8 cellular contexts compared by ENCODE assay signal in the genomic region with DNA sequence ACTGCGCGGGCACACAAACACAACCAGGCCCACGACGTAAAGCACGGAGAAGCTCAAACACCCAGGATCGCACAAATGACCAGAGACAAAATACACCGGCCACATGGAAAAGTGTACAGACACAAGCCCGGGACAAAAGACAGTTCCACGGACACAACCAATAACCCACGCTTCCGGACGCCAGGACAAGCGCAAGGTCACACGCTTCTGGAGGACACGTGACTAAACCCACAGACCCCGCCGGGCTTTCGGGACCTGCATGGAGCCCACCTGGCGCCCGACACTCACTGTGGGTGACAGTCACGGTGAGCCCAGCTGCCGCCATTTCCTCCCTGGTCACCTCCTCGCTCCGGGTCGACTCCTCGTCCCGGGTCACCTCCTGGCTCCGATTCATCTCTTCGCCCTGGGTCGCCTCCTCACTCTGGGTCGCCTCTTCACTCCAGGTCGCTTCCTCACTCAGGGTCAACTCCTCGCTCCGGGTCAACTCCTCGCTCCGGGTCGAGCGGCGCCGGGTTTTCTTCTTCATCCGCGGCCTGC. TPM values are rescaled to one million over a fixed set of nuclear protein-coding genes. Genes with fewer than 3 reads are reported as not detected.
DNase-seq lines count a peak whose midpoint lies in the region; ATAC-seq and TF ChIP-seq lines count a peak whose summit lies in the region.

No MANE protein-coding gene starts in this region.

- peak overlapping the region; percentile 96 for H3K27ac Mint-ChIP-seq in activated T-helper 2 cell treated with anti-CD3 and anti-CD28 coated beads, Interferon-gamma antibody, Interleukin-2, Interleukin-4, amounts not matched to agents 10 μg/mL and 5 μg/mL and 100 μg/mL, durations not matched to agents 14 hours and 24 hours and 36 hours

- DNase-seq in NCI-H2171 treated with DMSO at 0.1 percent for 48 hours (lab: John Stamatoyannopoulos, UW) (peak; percentile 3), NCI-H2171 (lab: John Stamatoyannopoulos, UW) (no peak), NCI-H69 (lab: John Stamatoyannopoulos, UW) (peak; percentile 74), foreskin fibroblast (peak in 1 of 2 donors; percentile 51), neuronal stem cell (ENCODE audit: low spot score) (no peak), upper lobe of left lung (peak in 1 of 2 donors; percentile 67)
- peak; percentile 39 for DNase-seq in activated T-helper 2 cell treated with anti-CD3 and anti-CD28 coated beads, Interferon-gamma antibody, Interleukin-2, Interleukin-4, amounts not matched to agents 10 μg/mL and 5 μg/mL and 100 μg/mL, durations not matched to agents 14 hours and 24 hours and 36 hours (ENCODE audit: low spot score)

- TF ChIP-seq POLR2A in upper lobe of left lung (IDR thresholded peaks at IDR 0.05), result no peak

- H2AK5ac ChIP-seq in neuronal stem cell (ENCODE audit: low read depth, low read length), result peak overlapping the region; percentile 30

- H2BK5ac ChIP-seq in neuronal stem cell (ENCODE audit: low read length), result no peak overlapping the region

- H3K27ac ChIP-seq in neuronal stem cell (replicated peaks; ENCODE audit: low read length), result no peak overlapping the region
- H3K27ac ChIP-seq in upper lobe of left lung, result peak overlapping the region; percentile 91 to 95 (median 94)

- H3K4me3 ChIP-seq in foreskin fibroblast (ENCODE audit: low read depth in 1 of 2, low read length in 2 of 2) (peak overlapping the region; percentile 93 to 94), neuronal stem cell (ENCODE audit: low read length in 2 of 2) (peak overlapping the region; percentile 85 to 95), upper lobe of left lung (peak overlapping the region; percentile 72 to 92 (median 81))

- no peak for TF ChIP-seq EP300 in upper lobe of left lung (IDR thresholded peaks at IDR 0.05)

- no peak overlapping the region for H4K91ac ChIP-seq in neuronal stem cell (ENCODE audit: low read depth, low read length, poor library complexity)

- H3K18ac ChIP-seq in neuronal stem cell (ENCODE audit: low read length), result peak overlapping the region; percentile 90

- peak overlapping the region; percentile 91 for H3K14ac ChIP-seq in neuronal stem cell (ENCODE audit: low read length)

- no peak for TF ChIP-seq CTCF in foreskin fibroblast (IDR thresholded peaks at IDR 0.05; ENCODE audit: low read depth, low read length)
- TF ChIP-seq CTCF in upper lobe of left lung (IDR thresholded peaks at IDR 0.05), result no peak

- H3K9me3 ChIP-seq in neuronal stem cell (replicated peaks in 1 of 2; ENCODE audit: control insufficient read depth in 2 of 2, insufficient read depth in 1 of 2, low read depth in 1 of 2, low read length in 2 of 2) (no peaks in the 10 kb centered on the region), upper lobe of left lung (no peaks in the 10 kb centered on the region)

- H3K27me3 ChIP-seq in neuronal stem cell (ENCODE audit: control insufficient read depth in 3 of 3, insufficient read depth in 3 of 3, low read depth in 1 of 3, low read length in 3 of 3), result no peaks in the 10 kb centered on the region
- no peaks in the 10 kb centered on the region for H3K27me3 ChIP-seq in upper lobe of left lung

- H3K4me1 Mint-ChIP-seq in activated T-helper 2 cell treated with anti-CD3 and anti-CD28 coated beads, Interferon-gamma antibody, Interleukin-2, Interleukin-4, amounts not matched to agents 10 μg/mL and 5 μg/mL and 100 μg/mL, durations not matched to agents 14 hours and 24 hours and 36 hours (ENCODE audit: low read depth), result peaks cover 43% of the 10 kb centered on the region

- no peak overlapping the region for H2BK12ac ChIP-seq in neuronal stem cell (ENCODE audit: low read length)

- peak overlapping the region; percentile 90 for H3K4me2 ChIP-seq in neuronal stem cell (ENCODE audit: insufficient read depth, low read length, poor library complexity, severe bottlenecking)

- H4K8ac ChIP-seq in neuronal stem cell (ENCODE audit: low read depth, low read length), result no peak overlapping the region

- peak overlapping the region; percentile 66 for H2BK120ac ChIP-seq in neuronal stem cell (ENCODE audit: low read depth, low read length)

- H3K23ac ChIP-seq in neuronal stem cell (ENCODE audit: low read depth, low read length, poor library complexity), result peak overlapping the region; percentile 75

- no peak overlapping the region for H2BK15ac ChIP-seq in neuronal stem cell (ENCODE audit: low read length)

- no peak overlapping the region for H3K4ac ChIP-seq in neuronal stem cell (ENCODE audit: low read length)

- intact Hi-C loops in activated T-helper 2 cell treated with anti-CD3 and anti-CD28 coated beads, Interferon-gamma antibody, Interleukin-2, Interleukin-4, amounts not matched to agents 10 μg/mL and 5 μg/mL and 100 μg/mL, durations not matched to agents 14 hours and 24 hours and 36 hours (cut with micrococcal nuclease), result loop anchor here (1.0 kb wide), 6 partner anchors 26 to 239 kb away; partner anchors contain the start of genes B4GALT1, DNAJA1, NFX1 and SMU1

- H3K4me3 Mint-ChIP-seq in activated T-helper 2 cell treated with anti-CD3 and anti-CD28 coated beads, Interferon-gamma antibody, Interleukin-2, Interleukin-4, amounts not matched to agents 10 μg/mL and 5 μg/mL and 100 μg/mL, durations not matched to agents 14 hours and 24 hours and 36 hours (ENCODE audit: low read depth), result peak overlapping the region; percentile 98

- peaks cover 61% of the 10 kb centered on the region for H3K36me3 Mint-ChIP-seq in activated T-helper 2 cell treated with anti-CD3 and anti-CD28 coated beads, Interferon-gamma antibody, Interleukin-2, Interleukin-4, amounts not matched to agents 10 μg/mL and 5 μg/mL and 100 μg/mL, durations not matched to agents 14 hours and 24 hours and 36 hours (ENCODE audit: low read depth)

- H3K79me1 ChIP-seq in neuronal stem cell (ENCODE audit: low read depth, low read length), result peaks cover 9% of the 10 kb centered on the region

- H3K36me3 ChIP-seq in neuronal stem cell (replicated peaks in 1 of 2; ENCODE audit: control insufficient read depth in 2 of 2, insufficient read depth in 2 of 2, low read length in 2 of 2) (peaks cover 19 to 64% of the 10 kb centered on the region in 2 donors), upper lobe of left lung (peaks cover 30 to 61% (median 51%) of the 10 kb centered on the region in 4 donors)

- peak overlapping the region; percentile 95 for H2AFZ ChIP-seq in neuronal stem cell (ENCODE audit: low read length)

- ATAC-seq in HG02623 (IDR thresholded peaks at IDR 0.05; ENCODE audit: unreplicated experiment), result peak; percentile 26
- peak; percentile 5 to 43 for ATAC-seq in upper lobe of left lung (ENCODE audit: low FRiP score in 2 of 2)

- H3K9ac ChIP-seq in neuronal stem cell (ENCODE audit: low read depth, low read length, poor library complexity), result peak overlapping the region; percentile 95

- no peaks in the 10 kb centered on the region for H3K27me3 Mint-ChIP-seq in activated T-helper 2 cell treated with anti-CD3 and anti-CD28 coated beads, Interferon-gamma antibody, Interleukin-2, Interleukin-4, amounts not matched to agents 10 μg/mL and 5 μg/mL and 100 μg/mL, durations not matched to agents 14 hours and 24 hours and 36 hours (ENCODE audit: low read depth)

- WGBS in neuronal stem cell (ENCODE audit: extremely low coverage in 2 of 2, insufficient read length in 2 of 2, insufficient replicate concordance in 1 of 2), 2 donors, result no CpG with 5 or more reads among the region's 42 CpGs
- 0% methylated on average over 22 to 42 of the region's 42 CpGs for WGBS in upper lobe of left lung, 2 donors

- peaks cover 7 to 14% of the 10 kb centered on the region in 2 donors for H3K4me1 ChIP-seq in neuronal stem cell (ENCODE audit: control insufficient read depth in 2 of 2, insufficient read depth in 1 of 2, low read depth in 1 of 2, low read length in 2 of 2)
- peaks cover 25 to 41% (median 29%) of the 10 kb centered on the region in 4 donors for H3K4me1 ChIP-seq in upper lobe of left lung

- H3K9me3 Mint-ChIP-seq in activated T-helper 2 cell treated with anti-CD3 and anti-CD28 coated beads, Interferon-gamma antibody, Interleukin-2, Interleukin-4, amounts not matched to agents 10 μg/mL and 5 μg/mL and 100 μg/mL, durations not matched to agents 14 hours and 24 hours and 36 hours, result no peaks in the 10 kb centered on the region

RNA-seq across cellular contexts. Expression of gene BAG1, which starts 0.5 kb away (rescaled TPM):
- total RNA-seq in activated T-helper 2 cell treated with anti-CD3 and anti-CD28 coated beads, Interferon-gamma antibody, Interleukin-2, Interleukin-4, amounts not matched to agents 10 μg/mL and 5 μg/mL and 100 μg/mL, durations not matched to agents 14 hours and 24 hours and 36 hours, result 62.0 and 68.9 TPM in 2 replicates
- polyA plus RNA-seq in neuronal stem cell (2013, experiment 1 of 2), result 39.5 TPM
- polyA plus RNA-seq in neuronal stem cell (2013, experiment 2 of 2), result 38.2 TPM
- 100 to 1,000 TPM in 4 of 6 donors, 10 to 100 TPM in 2; 55.5 to 157 (median 129) TPM for total RNA-seq in upper lobe of left lung

RNA-seq across cellular contexts. Expression of gene CHMP5, which starts 0.8 kb away (rescaled TPM):
- total RNA-seq in activated T-helper 2 cell treated with anti-CD3 and anti-CD28 coated beads, Interferon-gamma antibody, Interleukin-2, Interleukin-4, amounts not matched to agents 10 μg/mL and 5 μg/mL and 100 μg/mL, durations not matched to agents 14 hours and 24 hours and 36 hours, result 54.5 and 57.6 TPM in 2 replicates
- polyA plus RNA-seq in neuronal stem cell (2013, experiment 1 of 2), result 64.5 TPM
- polyA plus RNA-seq in neuronal stem cell (2013, experiment 2 of 2), result 64.5 TPM
- total RNA-seq in upper lobe of left lung, result 10 to 100 TPM; 33.5 to 95.5 (median 60.1) TPM

RNA-seq across cellular contexts. Expression of gene SPINK4, which starts 24.0 kb away (rescaled TPM):
- total RNA-seq in activated T-helper 2 cell treated with anti-CD3 and anti-CD28 coated beads, Interferon-gamma antibody, Interleukin-2, Interleukin-4, amounts not matched to agents 10 μg/mL and 5 μg/mL and 100 μg/mL, durations not matched to agents 14 hours and 24 hours and 36 hours, result not detected in 2 replicates
- polyA plus RNA-seq in neuronal stem cell (2013, experiment 1 of 2), result not detected
- polyA plus RNA-seq in neuronal stem cell (2013, experiment 2 of 2), result not detected
- total RNA-seq in upper lobe of left lung, result not detected

RNA-seq across cellular contexts. Expression of gene NFX1, which starts 26.3 kb away (rescaled TPM):
- 36.9 and 37.2 TPM in 2 replicates for total RNA-seq in activated T-helper 2 cell treated with anti-CD3 and anti-CD28 coated beads, Interferon-gamma antibody, Interleukin-2, Interleukin-4, amounts not matched to agents 10 μg/mL and 5 μg/mL and 100 μg/mL, durations not matched to agents 14 hours and 24 hours and 36 hours
- 14.7 TPM for polyA plus RNA-seq in neuronal stem cell (2013, experiment 1 of 2)
- 15.8 TPM for polyA plus RNA-seq in neuronal stem cell (2013, experiment 2 of 2)
- 10 to 100 TPM; 37.0 to 75.4 (median 54.1) TPM for total RNA-seq in upper lobe of left lung

Comparison
In these comparisons a context has a peak if more than half of its experiments do, and no peak if none do; other contexts are left out.
1. DNase-seq: peak in NCI-H2171 treated with DMSO at 0.1 percent for 48 hours (single experiment), NCI-H69 (single experiment) and activated T-helper 2 cell treated with anti-CD3 and anti-CD28 coated beads, Interferon-gamma antibody, Interleukin-2, Interleukin-4, amounts not matched to agents 10 μg/mL and 5 μg/mL and 100 μg/mL, durations not matched to agents 14 hours and 24 hours and 36 hours (single experiment); none in NCI-H2171 (single experiment) and neuronal stem cell (single experiment).
2. Peak in every context shown above with its lines, with median percentiles within 50 percentile points of each other: H3K4me3 ChIP-seq.